Comparison of ENCODE assay signal across 21 cellular contexts in genomic region chr17:40174528-40174927, GRCh38.
"Had no signal": no experiment of that assay in that cellular context is flagged by ENCODE, and none has a peak within 500 bp of the region (broad histone marks: within the 10 kb centered on the region; RNA-seq: fewer than 3 reads in every experiment).

No MANE protein-coding gene starts in this region.

- DNase-seq: activated CD4-positive, alpha-beta T cell treated with anti-CD3 and anti-CD28 coated beads, Interleukin-2, amount 50 U/mL, for 1 hour; activated CD8-positive, alpha-beta memory T cell treated with anti-CD3 and anti-CD28 coated beads, Interleukin-2, amount 50 U/mL, for 4 hours; activated effector memory CD4-positive, alpha-beta T cell treated with anti-CD3 and anti-CD28 coated beads, Interleukin-2, amount 50 U/mL, for 16 hours; activated T-cell treated with anti-CD3 and anti-CD28 coated beads, Interleukin-2, amount 50 U/mL, for 4 hours; anterior cingulate cortex; brain microvascular endothelial cell; cortex of kidney; effector CD4-positive, alpha-beta T cell; gastrocnemius medialis; head of caudate nucleus; left ventricle myocardium inferior; mammary epithelial cell; stimulated activated CD4-positive, alpha-beta T cell treated with anti-CD3 and anti-CD28 coated beads, Interleukin-2, amount 100 ng/mL, for 24 hours; T-helper 1 cell; T1000; uterus had no signal

- H3K9me3 ChIP-seq: gastrocnemius medialis, left ventricle myocardium inferior, tibial nerve, uterus had no signal

- H3K4me1 ChIP-seq: gastrocnemius medialis had no signal

- H3K27ac ChIP-seq: brain microvascular endothelial cell, gastrocnemius medialis, left ventricle myocardium inferior, tibial nerve, uterus had no signal

- H3K9me3 Mint-ChIP-seq: activated T-cell treated with anti-CD3 and anti-CD28 coated beads, Interleukin-2, amount 50 U/mL, for 4 hours; stimulated activated naive CD8-positive, alpha-beta T cell treated with anti-CD3 and anti-CD28 coated beads, Interleukin-15, Interleukin-2, amounts not matched to agents 100 ng/mL and 50 ng/mL, for 24 hours had no signal

- H3K27ac Mint-ChIP-seq: progenitor cell of endocrine pancreas; stimulated activated naive CD8-positive, alpha-beta T cell treated with anti-CD3 and anti-CD28 coated beads, Interleukin-15, Interleukin-2, amounts not matched to agents 100 ng/mL and 50 ng/mL, for 24 hours had no signal

- ATAC-seq: activated CD4-positive, CD25-positive, alpha-beta regulatory T cell treated with anti-CD3 and anti-CD28 coated beads, Interleukin-2, amount 50 U/mL, for 24 hours; activated T-cell treated with anti-CD3 and anti-CD28 coated beads, Interleukin-2, amount 50 U/mL, for 4 hours; esophagus mucosa; gastrocnemius medialis had no signal

- H3K4me3 Mint-ChIP-seq: activated T-cell treated with anti-CD3 and anti-CD28 coated beads, Interleukin-2, amount 50 U/mL, for 4 hours; stimulated activated naive CD8-positive, alpha-beta T cell treated with anti-CD3 and anti-CD28 coated beads, Interleukin-15, Interleukin-2, amounts not matched to agents 100 ng/mL and 50 ng/mL, for 24 hours had no signal

- H3K27me3 ChIP-seq: brain microvascular endothelial cell, gastrocnemius medialis, tibial nerve, uterus had no signal

- H3K27me3 Mint-ChIP-seq: stimulated activated naive CD8-positive, alpha-beta T cell treated with anti-CD3 and anti-CD28 coated beads, Interleukin-15, Interleukin-2, amounts not matched to agents 100 ng/mL and 50 ng/mL, for 24 hours had no signal

- H3K36me3 ChIP-seq: uterus had no signal

- H3K4me3 ChIP-seq: gastrocnemius medialis, left ventricle myocardium inferior, tibial nerve, uterus had no signal
